ENCODE assay signal across 8 cellular contexts in genomic region chr10:105837951-105838350, GRCh38.
A peak's percentile ranks its signal among the peaks of the same experiment; 100 is the strongest.
DNase-seq lines count a peak whose midpoint lies in the region; ATAC-seq and TF ChIP-seq lines count a peak whose summit lies in the region.

No MANE protein-coding gene starts in this region.

- H3K9me3 ChIP-seq in thoracic aorta = no peaks in the 10 kb centered on the region

- H3K27ac ChIP-seq in thoracic aorta = no peak overlapping the region

- H3K27me3 ChIP-seq in thoracic aorta (replicated peaks; ENCODE audit: insufficient read depth) = no peaks in the 10 kb centered on the region

- no peaks in the 10 kb centered on the region for H3K27me3 Mint-ChIP-seq in activated T-cell treated with anti-CD3 and anti-CD28 coated beads, Interleukin-2, amount 50 U/mL, for 4 hours (ENCODE audit: low read depth)
- no peaks in the 10 kb centered on the region for H3K27me3 Mint-ChIP-seq in T-helper 1 cell treated with Interleukin-12 subunit alpha and Interleukin-12 subunit beta and Interleukin-4 antibody, amounts not matched to agents 30 μg/mL and 1 μg/mL, for 36 hours (ENCODE audit: low read depth)
- no peaks in the 10 kb centered on the region for H3K27me3 Mint-ChIP-seq in mesothelial cell of epicardium (ENCODE audit: low read depth)

- H3K4me3 ChIP-seq in thoracic aorta = peak overlapping the region; percentile 46

- H3K36me3 Mint-ChIP-seq in activated T-cell treated with anti-CD3 and anti-CD28 coated beads, Interleukin-2, amount 50 U/mL, for 4 hours (ENCODE audit: insufficient read depth) = no peaks in the 10 kb centered on the region
- no peaks in the 10 kb centered on the region for H3K36me3 Mint-ChIP-seq in T-helper 1 cell treated with Interleukin-12 subunit alpha and Interleukin-12 subunit beta and Interleukin-4 antibody, amounts not matched to agents 30 μg/mL and 1 μg/mL, for 36 hours (ENCODE audit: low read depth)
- no peaks in the 10 kb centered on the region for H3K36me3 Mint-ChIP-seq in mesothelial cell of epicardium

- H3K36me3 ChIP-seq in thoracic aorta = no peaks in the 10 kb centered on the region

- ATAC-seq in activated T-cell treated with anti-CD3 and anti-CD28 coated beads, Interleukin-2, amount 50 U/mL, for 4 hours = peak; percentile 54 to 72
- ATAC-seq in HG03095 (IDR thresholded peaks at IDR 0.05; ENCODE audit: unreplicated experiment) = peak; percentile 96
- ATAC-seq in thoracic aorta (ENCODE audit: insufficient number of reproducible peaks, low FRiP score, low read depth) = no peak

- no peak for DNase-seq in activated T-cell treated with anti-CD3 and anti-CD28 coated beads, Interleukin-2, amount 50 U/mL, for 4 hours
- DNase-seq in activated T-cell treated with anti-CD3 and anti-CD28 coated beads for 4 hours (no peak), inferior parietal cortex (ENCODE audit: extremely low spot score) (peak; percentile 55), thoracic aorta (ENCODE audit: low spot score) (no peak), activated gamma-delta T cell (lab: John Stamatoyannopoulos, UW) (no peak), mesothelial cell of epicardium (ENCODE audit: low spot score in 2 of 2, unreplicated experiment in 2 of 2) (no peak)

- no peak overlapping the region for H3K27ac Mint-ChIP-seq in T-helper 1 cell treated with Interleukin-12 subunit alpha and Interleukin-12 subunit beta and Interleukin-4 antibody, amounts not matched to agents 30 μg/mL and 1 μg/mL, for 36 hours
- no peak overlapping the region for H3K27ac Mint-ChIP-seq in mesothelial cell of epicardium

- no peaks in the 10 kb centered on the region for H3K4me1 ChIP-seq in thoracic aorta (ENCODE audit: control insufficient read depth in 1 of 2, low read depth in 2 of 2)

- TF ChIP-seq CTCF in thoracic aorta (IDR thresholded peaks at IDR 0.05) = no peak
- TF ChIP-seq CTCF in mesothelial cell of epicardium (IDR thresholded peaks at IDR 0.05; ENCODE audit: unreplicated experiment) = no peak

- peak overlapping the region; percentile 59 for H3K4me3 Mint-ChIP-seq in activated T-cell treated with anti-CD3 and anti-CD28 coated beads, Interleukin-2, amount 50 U/mL, for 4 hours
- H3K4me3 Mint-ChIP-seq in T-helper 1 cell treated with Interleukin-12 subunit alpha and Interleukin-12 subunit beta and Interleukin-4 antibody, amounts not matched to agents 30 μg/mL and 1 μg/mL, for 36 hours = peak overlapping the region; percentile 64
- no peak overlapping the region for H3K4me3 Mint-ChIP-seq in mesothelial cell of epicardium

- H3K4me1 Mint-ChIP-seq in activated T-cell treated with anti-CD3 and anti-CD28 coated beads, Interleukin-2, amount 50 U/mL, for 4 hours (ENCODE audit: low read depth) = peaks cover 33% of the 10 kb centered on the region
- H3K4me1 Mint-ChIP-seq in T-helper 1 cell treated with Interleukin-12 subunit alpha and Interleukin-12 subunit beta and Interleukin-4 antibody, amounts not matched to agents 30 μg/mL and 1 μg/mL, for 36 hours (ENCODE audit: low read depth) = peaks cover 11% of the 10 kb centered on the region
- H3K4me1 Mint-ChIP-seq in mesothelial cell of epicardium = peaks cover 20% of the 10 kb centered on the region

- H3K9me3 Mint-ChIP-seq in activated T-cell treated with anti-CD3 and anti-CD28 coated beads, Interleukin-2, amount 50 U/mL, for 4 hours = no peaks in the 10 kb centered on the region
- no peaks in the 10 kb centered on the region for H3K9me3 Mint-ChIP-seq in T-helper 1 cell treated with Interleukin-12 subunit alpha and Interleukin-12 subunit beta and Interleukin-4 antibody, amounts not matched to agents 30 μg/mL and 1 μg/mL, for 36 hours
- H3K9me3 Mint-ChIP-seq in mesothelial cell of epicardium = no peaks in the 10 kb centered on the region
